Comparison of ENCODE assay signal across 10 cellular contexts in the genomic region with DNA sequence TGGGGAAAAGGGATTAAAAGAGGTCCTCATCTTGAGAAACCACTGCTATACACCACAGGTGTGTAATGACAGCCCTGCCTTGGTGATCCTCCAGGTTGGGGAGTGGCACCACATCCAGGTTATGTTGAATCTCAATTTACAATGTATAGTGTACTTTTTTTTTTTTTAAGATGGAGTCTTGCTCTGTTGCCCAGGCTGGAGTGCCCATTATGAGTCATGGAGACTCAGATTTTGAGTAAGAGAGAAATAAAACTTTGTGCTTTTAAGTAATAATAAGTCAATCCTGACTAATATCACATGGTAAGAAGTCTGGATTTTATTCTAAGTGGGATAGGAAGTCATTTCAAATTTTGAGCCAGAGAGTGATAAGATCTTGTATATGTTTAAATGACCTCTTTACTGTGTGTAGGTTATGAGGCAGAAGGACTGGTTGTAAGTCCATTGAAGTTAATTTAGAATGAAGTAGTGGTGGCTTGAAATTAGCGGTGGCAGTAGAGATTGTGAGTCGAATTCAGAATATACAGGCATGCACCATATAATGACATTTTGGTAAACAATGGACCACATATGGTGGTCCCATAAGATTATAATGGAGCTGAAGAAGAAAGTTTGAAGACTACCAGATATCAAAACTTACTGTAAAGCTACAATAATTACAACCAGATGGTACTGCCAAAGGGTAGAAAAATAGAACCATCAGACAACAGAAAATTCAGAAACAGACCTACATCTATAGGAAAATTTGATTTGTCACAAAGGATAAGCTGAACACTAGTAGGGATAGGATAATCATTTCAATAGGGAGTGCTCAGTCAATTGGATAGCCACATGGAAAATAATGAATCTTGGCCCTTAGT. TPM values are rescaled to one million over a fixed set of nuclear protein-coding genes. Genes with fewer than 3 reads are reported as not detected.
A peak's percentile ranks its signal among the peaks of the same experiment; 100 is the strongest.
DNase-seq lines count a peak whose midpoint lies in the region; ATAC-seq and TF ChIP-seq lines count a peak whose summit lies in the region.
"Had no signal": no experiment of that assay in that cellular context is flagged by ENCODE, and none has a peak within 500 bp of the region (broad histone marks: within the 10 kb centered on the region; RNA-seq: fewer than 3 reads in every experiment).

No MANE protein-coding gene starts in this region.

- CTCF ChIA-PET in activated CD8-positive, alpha-beta T cell treated with anti-CD3 and anti-CD28 coated beads for 36 hours (lab: Charles Lee) = interaction anchor here (1.0 kb wide), 1 partner anchor 10 kb away, joined by 4 read pairs; no protein-coding TSS in a partner anchor

- no peak for TF ChIP-seq CTCF in activated CD8-positive, alpha-beta T cell treated with anti-CD3 and anti-CD28 coated beads for 36 hours (IDR thresholded peaks at IDR 0.05)
- TF ChIP-seq CTCF in left lung (IDR thresholded peaks at IDR 0.05) = no peak

- DNase-seq in stimulated activated CD4-positive, alpha-beta T cell treated with anti-CD3 and anti-CD28 coated beads, Interleukin-4, amount 100 ng/mL, for 24 hours = peak; percentile 19
- DNase-seq in stimulated activated CD4-positive, alpha-beta T cell treated with anti-CD3 and anti-CD28 coated beads, Interleukin-2, amount 100 ng/mL, for 48 hours = no peak
- peak; percentile 28 for DNase-seq in activated CD8-positive, alpha-beta T cell treated with anti-CD3 and anti-CD28 coated beads for 36 hours
- DNase-seq in left lung (no peak), HAP-1 (ENCODE audit: low spot score in 2 of 2) (no peak), AML-193 (lab: John Stamatoyannopoulos, UW) (no peak), GDM1 (lab: John Stamatoyannopoulos, UW) (no peak)
- DNase-seq: CD8-positive, alpha-beta T cell; posterior cingulate gyrus had no signal

- no peak for ATAC-seq in activated CD8-positive, alpha-beta T cell treated with anti-CD3 and anti-CD28 coated beads for 36 hours
- ATAC-seq in left lung (no peak), GM21360 (IDR thresholded peaks at IDR 0.05; ENCODE audit: unreplicated experiment) (no peak)

- POLR2A ChIA-PET in activated CD8-positive, alpha-beta T cell treated with anti-CD3 and anti-CD28 coated beads for 36 hours (lab: Charles Lee) = interaction anchor here (0.7 to 1.2 kb wide), 2 partner anchors 36 to 39 kb away, joined by 3 read pairs; no protein-coding TSS in a partner anchor

- H3K9me3 Mint-ChIP-seq in activated CD8-positive, alpha-beta T cell treated with anti-CD3 and anti-CD28 coated beads for 36 hours = peaks cover 3% of the 10 kb centered on the region
- H3K9me3 Mint-ChIP-seq: CD8-positive, alpha-beta T cell had no signal

- intact Hi-C loops in activated CD8-positive, alpha-beta T cell treated with anti-CD3 and anti-CD28 coated beads for 36 hours (cut with micrococcal nuclease) = no loop called here
- intact Hi-C loops in left lung (cut with DNase I) = no loop called here

- peak overlapping the region; percentile 90 for H3K27ac Mint-ChIP-seq in activated CD8-positive, alpha-beta T cell treated with anti-CD3 and anti-CD28 coated beads for 36 hours

- peaks cover 40% of the 10 kb centered on the region for H3K4me1 Mint-ChIP-seq in activated CD8-positive, alpha-beta T cell treated with anti-CD3 and anti-CD28 coated beads for 36 hours (ENCODE audit: low read depth)

- H3K9me3 ChIP-seq in left lung (no peaks in the 10 kb centered on the region), HAP-1 (no peaks in the 10 kb centered on the region)

- H3K4me3 ChIP-seq in left lung (no peak overlapping the region), HAP-1 (no peak overlapping the region)

- H3K4me3 Mint-ChIP-seq in activated CD8-positive, alpha-beta T cell treated with anti-CD3 and anti-CD28 coated beads for 36 hours = no peak overlapping the region

- H3K4me1 ChIP-seq in left lung (peaks cover 3 to 36% of the 10 kb centered on the region in 2 donors), HAP-1 (peaks cover 27% of the 10 kb centered on the region)

- peaks cover 24% of the 10 kb centered on the region for H3K36me3 Mint-ChIP-seq in activated CD8-positive, alpha-beta T cell treated with anti-CD3 and anti-CD28 coated beads for 36 hours (ENCODE audit: low read depth)

- H3K27me3 ChIP-seq in left lung (no peaks in the 10 kb centered on the region), HAP-1 (ENCODE audit: low read depth) (no peaks in the 10 kb centered on the region)

- H3K36me3 ChIP-seq in left lung (peaks cover 0 to 4% of the 10 kb centered on the region in 2 donors), HAP-1 (replicated peaks) (no peaks in the 10 kb centered on the region)

- peak overlapping the region; percentile 82 to 93 for H3K27ac ChIP-seq in left lung

- in situ Hi-C loops in HAP-1 (cut with MboI; ENCODE audit: low sequenced_read_pairs) = no loop called here

- no peaks in the 10 kb centered on the region for H3K27me3 Mint-ChIP-seq in activated CD8-positive, alpha-beta T cell treated with anti-CD3 and anti-CD28 coated beads for 36 hours

RNA-seq across cellular contexts. Expression of gene POPDC2, which starts 20.7 kb away (rescaled TPM):
- 1 to 10 TPM; 1.3 to 2.1 TPM for total RNA-seq in activated CD8-positive, alpha-beta T cell treated with anti-CD3 and anti-CD28 coated beads for 36 hours
- 1 to 10 TPM; 1.3 to 3.4 TPM for total RNA-seq in left lung

RNA-seq across cellular contexts. Expression of gene COX17, which starts 37.5 kb away (rescaled TPM):
- total RNA-seq in activated CD8-positive, alpha-beta T cell treated with anti-CD3 and anti-CD28 coated beads for 36 hours = 10 to 100 TPM; 83.6 to 86.7 TPM
- total RNA-seq in left lung = 10 to 100 TPM; 46.2 to 49.6 TPM

RNA-seq across cellular contexts. Expression of gene PLA1A, which starts 42.0 kb away (rescaled TPM):
- total RNA-seq in activated CD8-positive, alpha-beta T cell treated with anti-CD3 and anti-CD28 coated beads for 36 hours = not detected
- 10 to 100 TPM; 10.6 to 14.5 TPM for total RNA-seq in left lung
- total RNA-seq: CD8-positive, alpha-beta T cell had no signal

Comparison
In these comparisons a context has a peak if more than half of its experiments do, and no peak if none do; other contexts are left out.
1. DNase-seq: peak in stimulated activated CD4-positive, alpha-beta T cell treated with anti-CD3 and anti-CD28 coated beads, Interleukin-4, amount 100 ng/mL, for 24 hours (single experiment) and activated CD8-positive, alpha-beta T cell treated with anti-CD3 and anti-CD28 coated beads for 36 hours (single experiment); none in stimulated activated CD4-positive, alpha-beta T cell treated with anti-CD3 and anti-CD28 coated beads, Interleukin-2, amount 100 ng/mL, for 48 hours (0 of 2), left lung (0 of 2), HAP-1 (0 of 2), AML-193 (0 of 2) and GDM1 (single experiment).
2. RNA of gene PLA1A, which starts 42.0 kb away (total RNA-seq): 10.6 to 14.5 TPM in left lung; not detected in activated CD8-positive, alpha-beta T cell treated with anti-CD3 and anti-CD28 coated beads for 36 hours; every median in the first group is over 10 times any median in the second.